ENCODE assay signal across 26 cellular contexts in the genomic region with DNA sequence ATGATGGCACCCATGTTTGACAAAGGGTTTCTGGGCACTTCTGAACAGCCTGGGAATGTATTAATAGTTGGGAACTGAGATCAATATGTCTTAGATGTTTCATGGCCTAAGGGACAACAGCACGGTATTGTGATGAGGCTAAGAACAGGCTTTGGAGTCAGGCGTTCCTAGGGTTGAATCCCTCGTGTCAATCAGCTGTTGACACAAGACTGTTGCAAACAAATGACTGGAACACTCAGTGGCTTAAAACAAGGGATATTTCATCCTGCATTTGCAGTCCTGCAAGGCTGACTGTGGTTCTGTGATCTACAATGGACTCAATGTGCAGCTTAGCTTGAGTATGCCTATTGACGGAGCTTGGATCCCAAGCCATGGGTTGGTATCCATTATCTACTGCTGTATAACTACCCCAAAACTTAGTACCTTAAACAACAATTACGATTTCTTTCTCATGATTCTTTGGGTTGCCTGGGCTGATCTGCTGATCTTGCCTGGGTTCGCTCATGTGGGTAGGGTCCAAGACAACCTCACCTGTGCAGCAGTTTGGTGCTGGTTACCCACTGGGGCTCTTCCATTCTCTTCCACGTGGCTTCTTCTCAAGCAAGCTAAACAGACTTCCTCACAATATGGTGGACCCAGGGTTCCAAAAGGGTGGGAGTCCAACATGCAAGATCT.
A peak's percentile ranks its signal among the peaks of the same experiment; 100 is the strongest.
DNase-seq lines count a peak whose midpoint lies in the region; ATAC-seq, FAIRE-seq and TF ChIP-seq lines count a peak whose summit lies in the region.
"Had no signal": no experiment of that assay in that cellular context is flagged by ENCODE, and none has a peak within 500 bp of the region (broad histone marks: within the 10 kb centered on the region; RNA-seq: fewer than 3 reads in every experiment).

No MANE protein-coding gene starts in this region.

- H3K27ac Mint-ChIP-seq in type B pancreatic cell, result peak overlapping the region; percentile 98
- H3K27ac Mint-ChIP-seq: IgD-negative memory B cell had no signal

- no peak for TF ChIP-seq CTCF in A549 (IDR thresholded peaks at IDR 0.05)
- TF ChIP-seq CTCF in HEK293 (tag by site-specific recombination; IDR thresholded peaks at IDR 0.05), result no peak
- no peak for TF ChIP-seq CTCF in type B pancreatic cell (conservative IDR thresholded peaks at IDR 0.05)
- TF ChIP-seq CTCF in kidney (IDR thresholded peaks at IDR 0.05; ENCODE audit: borderline replicate concordance, extremely low read depth, insufficient read depth), result no peak

- 83% methylated on average over 7 of the region's 7 CpGs for WGBS in A549 (ENCODE audit: missing lambda C conversion rate)

- no peak for TF ChIP-seq RAD21 in A549 (conservative IDR thresholded peaks at IDR 0.05 in 1 of 2, IDR thresholded peaks at IDR 0.05 in 1 of 2)

- TF ChIP-seq EP300 in A549 (IDR thresholded peaks at IDR 0.05), result no peak

- H3K27ac ChIP-seq in A549 (no peak overlapping the region), HEK293 (ENCODE audit: extremely low read depth, low read depth, low read length) (no peak overlapping the region), kidney (ENCODE audit: low read depth in 2 of 2, low read length in 2 of 2) (no peak overlapping the region)
- H3K27ac ChIP-seq: KMS-11, PC-9, SJSA1 had no signal

- FAIRE-seq in A549 (lab: Jason Lieb, UNC) (peak; percentile 43), kidney (lab: Jason Lieb, UNC) (no peak)
- FAIRE-seq: GM12892 had no signal

- H3K9ac ChIP-seq in kidney (ENCODE audit: low read length in 2 of 2), result no peak overlapping the region
- H3K9ac ChIP-seq: KMS-11 had no signal

- DNase-seq in A549 (ENCODE audit: low read depth in 1 of 2, low spot score in 1 of 2), result no peak
- peak; percentile 40 for DNase-seq in globus pallidus (ENCODE audit: low spot score)
- no peak for DNase-seq in type B pancreatic cell (ENCODE audit: extremely low spot score, unreplicated experiment)
- no peak for DNase-seq in NCI-H1930 (lab: John Stamatoyannopoulos, UW)
- no peak for DNase-seq in stimulated activated CD4-positive, alpha-beta T cell treated with anti-CD3 and anti-CD28 coated beads, Interleukin-4, amount 100 ng/mL, for 4 hours
- DNase-seq in kidney, result no peak
- DNase-seq: CD4-positive, alpha-beta memory T cell; COR-L47; DMS 273 treated with DMSO at 0.1 percent for 48 hours; DND-41; GOT3; MM.1S; NCI-H2029 treated with DMSO at 0.1 percent for 48 hours; NCI-H446 treated with DMSO at 0.1 percent for 48 hours; NCI-H526; NCI-H82; NK-92 treated with Interleukin-12 subunit alpha and Interleukin-12 subunit beta, amount 100 ng/mL, for 24 hours; PC-9; Right ventricle myocardium superior; RPMI8226 had no signal

- H3K9me3 ChIP-seq in A549 (peaks cover 9% of the 10 kb centered on the region; the same call in 1 of the 3 replicates), HEK293 (ENCODE audit: control insufficient read depth, insufficient read depth, low read depth, low read length) (no peaks in the 10 kb centered on the region), kidney (ENCODE audit: control insufficient read depth in 1 of 2, low read length in 2 of 2) (no peaks in the 10 kb centered on the region)
- H3K9me3 ChIP-seq: HAP-1, SJSA1 had no signal

- H3K4me1 ChIP-seq in A549 (peaks cover 31% of the 10 kb centered on the region), HEK293 (ENCODE audit: control insufficient read depth, insufficient read depth, low read length) (no peaks in the 10 kb centered on the region), kidney (ENCODE audit: control insufficient read depth in 1 of 2, insufficient read depth in 1 of 2, low read depth in 1 of 2, low read length in 2 of 2) (peaks cover 0 to 3% of the 10 kb centered on the region in 2 donors)
- H3K4me1 ChIP-seq: HAP-1, SJSA1 had no signal

- H3K4me2 ChIP-seq in A549, result no peak overlapping the region
- H3K4me2 ChIP-seq: KMS-11, PC-9 had no signal

- no peak for ATAC-seq in A549

- H3K4me3 Mint-ChIP-seq in type B pancreatic cell, result no peak overlapping the region
- H3K4me3 Mint-ChIP-seq: IgD-negative memory B cell had no signal

- CTCF ChIA-PET in A549 (lab: Yijun Ruan, JAX) (interaction anchor here (0.6 to 2.2 kb wide), 4 partner anchors 51 to 105 kb away, joined by 3 to 11 read pairs (median 4); no protein-coding TSS in a partner anchor), HEK293 (lab: Yijun Ruan, JAX) (interaction anchor here (0.6 to 0.9 kb wide), 2 partner anchors 63 to 134 kb away, joined by 3 read pairs; no protein-coding TSS in a partner anchor)

- H3K36me3 ChIP-seq in HEK293 (ENCODE audit: control insufficient read depth in 2 of 2, insufficient read depth in 1 of 2, low read length in 2 of 2) (no peaks in the 10 kb centered on the region), kidney (ENCODE audit: control insufficient read depth in 1 of 2, insufficient read depth in 2 of 2, low read length in 2 of 2) (no peaks in the 10 kb centered on the region)
- H3K36me3 ChIP-seq: HAP-1, SJSA1 had no signal

- no peaks in the 10 kb centered on the region for H3K9me3 Mint-ChIP-seq in type B pancreatic cell

- no peak overlapping the region for H3K4me3 ChIP-seq in A549
- H3K4me3 ChIP-seq in HEK293 (ENCODE audit: low read depth, low read length), result no peak overlapping the region
- H3K4me3 ChIP-seq in kidney (ENCODE audit: low read length in 2 of 2), result no peak overlapping the region
- H3K4me3 ChIP-seq: HAP-1, PC-9, SJSA1 had no signal

- peaks cover 50% of the 10 kb centered on the region for H3K4me1 Mint-ChIP-seq in type B pancreatic cell (ENCODE audit: unreplicated experiment)

- H3K36me3 Mint-ChIP-seq in type B pancreatic cell, result no peaks in the 10 kb centered on the region
- H3K36me3 Mint-ChIP-seq: CD4-positive, alpha-beta memory T cell had no signal

- H3K27me3 Mint-ChIP-seq in type B pancreatic cell, result no peaks in the 10 kb centered on the region

- intact Hi-C loops in kidney (cut with DNase I), result no loop called here

- no peak for TF ChIP-seq POLR2A in A549 (IDR thresholded peaks at IDR 0.05; ENCODE audit: low read length)

- POLR2A ChIA-PET in A549 (lab: Yijun Ruan, JAX), result interaction anchor here (1.4 kb wide), 1 partner anchor 27 kb away, joined by 6 read pairs; no protein-coding TSS in a partner anchor
- POLR2A ChIA-PET in HEK293 (lab: Yijun Ruan, JAX), result interaction anchor here (1.1 kb wide), 1 partner anchor 27 kb away, joined by 3 read pairs; no protein-coding TSS in a partner anchor

TF ChIP-seq in A549, 52 proteins besides CTCF, POLR2A, EP300 and RAD21:
- TF ChIP-seq KDM5A (IDR thresholded peaks at IDR 0.05) (no peak), GATA3 (IDR thresholded peaks at IDR 0.05; ENCODE audit: borderline replicate concordance) (no peak), ZC3H11A (IDR thresholded peaks at IDR 0.05) (no peak), NR3C1 (IDR thresholded peaks at IDR 0.05) (no peak), FOXS1 (CRISPR knock-in tag; IDR thresholded peaks at IDR 0.05) (no peak), JUN (IDR thresholded peaks at IDR 0.05) (no peak), EHMT2 (IDR thresholded peaks at IDR 0.05; ENCODE audit: low read depth) (no peak), TP53 (CRISPR knock-in tag; IDR thresholded peaks at IDR 0.05) (no peak), SREBF2 (IDR thresholded peaks at IDR 0.05) (no peak), HEYL (CRISPR knock-in tag; IDR thresholded peaks at IDR 0.05) (no peak), CHD2 (IDR thresholded peaks at IDR 0.05; ENCODE audit: low read length, partially characterized antibody) (no peak), HES2 (IDR thresholded peaks at IDR 0.05) (no peak), JUNB (IDR thresholded peaks at IDR 0.05) (no peak), CEBPB (IDR thresholded peaks at IDR 0.05) (no peak)

TF ChIP-seq in HEK293, 187 proteins besides CTCF, POLR2A, EP300 and RAD21:
- TF ChIP-seq ZNF677 (tag by site-specific recombination; IDR thresholded peaks at IDR 0.05) (peak; percentile 92), ZNF629 (tag by site-specific recombination; IDR thresholded peaks at IDR 0.05) (no peak)
